22 cellular contexts compared by ENCODE assay signal in the genomic region with DNA sequence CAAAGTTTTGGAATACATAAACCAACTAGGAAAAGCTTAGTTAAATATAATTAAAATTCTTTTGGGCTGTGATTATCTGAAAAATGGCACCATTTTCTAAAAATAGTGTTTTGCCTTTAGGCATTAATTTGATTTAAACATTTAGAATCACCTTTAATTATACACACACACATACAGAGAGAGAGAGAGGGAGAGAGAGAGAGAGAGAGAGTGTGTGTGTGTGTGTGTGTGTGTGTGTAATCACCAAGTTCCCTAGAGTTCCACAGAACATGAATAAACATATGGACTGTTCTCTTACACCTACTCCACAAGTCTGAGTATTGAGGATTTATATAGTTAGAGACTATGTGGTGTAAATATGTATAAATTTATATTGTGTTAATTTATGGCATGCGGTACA.
"Had no signal": no experiment of that assay in that cellular context is flagged by ENCODE, and none has a peak within 500 bp of the region (broad histone marks: within the 10 kb centered on the region; RNA-seq: fewer than 3 reads in every experiment).

No MANE protein-coding gene starts in this region.

- ATAC-seq: effector memory CD8-positive, alpha-beta T cell; naive thymus-derived CD4-positive, alpha-beta T cell; stimulated activated memory B cell treated with anti-CD40 and anti-IgM and Interleukin-4, amounts not matched to agents 10 μg/mL and 1 μg/mL and 100 μg/mL, for 72 hours; stimulated activated naive CD8-positive, alpha-beta T cell treated with anti-CD3 and anti-CD28 coated beads, Interleukin-15, Interleukin-2, amounts not matched to agents 100 U/mL and 50 U/mL, for 24 hours had no signal

- H3K27me3 ChIP-seq: esophagus squamous epithelium, sigmoid colon, testis, upper lobe of left lung had no signal

- DNase-seq: effector memory CD8-positive, alpha-beta T cell; erythroblast; esophagus squamous epithelium; foreskin melanocyte; glutamatergic neuron; heart right ventricle; left cardiac atrium; left lung; midbrain; naive thymus-derived CD4-positive, alpha-beta T cell; psoas muscle; right cardiac atrium; sigmoid colon; spleen; stimulated activated CD4-positive, alpha-beta T cell treated with anti-CD3 and anti-CD28 coated beads, Interleukin-4, amount 100 ng/mL, for 4 hours; stimulated activated naive CD8-positive, alpha-beta T cell treated with anti-CD3 and anti-CD28 coated beads, Interleukin-15, Interleukin-2, amounts not matched to agents 100 U/mL and 50 U/mL, for 24 hours; testis; upper lobe of left lung had no signal

- H3K36me3 Mint-ChIP-seq: naive thymus-derived CD4-positive, alpha-beta T cell; stimulated activated memory B cell treated with anti-CD40 and anti-IgM and Interleukin-4, amounts not matched to agents 10 μg/mL and 1 μg/mL and 100 μg/mL, for 72 hours had no signal

- H3K9me3 Mint-ChIP-seq: effector memory CD8-positive, alpha-beta T cell; nephron; stimulated activated memory B cell treated with anti-CD40 and anti-IgM and Interleukin-4, amounts not matched to agents 10 μg/mL and 1 μg/mL and 100 μg/mL, for 72 hours had no signal

- H3K4me3 ChIP-seq: coronary artery, esophagus squamous epithelium, heart right ventricle, left lung, psoas muscle, sigmoid colon, spleen, testis, tibial artery, upper lobe of left lung had no signal

- H3K4me1 Mint-ChIP-seq: stimulated activated memory B cell treated with anti-CD40 and anti-IgM and Interleukin-4, amounts not matched to agents 10 μg/mL and 1 μg/mL and 100 μg/mL, for 72 hours had no signal

- H3K9me3 ChIP-seq: esophagus squamous epithelium, heart right ventricle, left lung, psoas muscle, sigmoid colon, spleen, testis, tibial artery, upper lobe of left lung had no signal

- H3K27ac Mint-ChIP-seq: effector memory CD8-positive, alpha-beta T cell; nephron; stimulated activated memory B cell treated with anti-CD40 and anti-IgM and Interleukin-4, amounts not matched to agents 10 μg/mL and 1 μg/mL and 100 μg/mL, for 72 hours had no signal

- H3K36me3 ChIP-seq: esophagus squamous epithelium, heart right ventricle, left lung, sigmoid colon, spleen, tibial artery, upper lobe of left lung had no signal

- H3K4me3 Mint-ChIP-seq: effector memory CD8-positive, alpha-beta T cell; naive thymus-derived CD4-positive, alpha-beta T cell; nephron; stimulated activated memory B cell treated with anti-CD40 and anti-IgM and Interleukin-4, amounts not matched to agents 10 μg/mL and 1 μg/mL and 100 μg/mL, for 72 hours had no signal

- H3K4me1 ChIP-seq: testis had no signal

- H3K27ac ChIP-seq: coronary artery, esophagus squamous epithelium, left lung, psoas muscle, sigmoid colon, testis, tibial artery, upper lobe of left lung had no signal
